In genomic region chr13:61954092-61954491, GRCh38 we compare ENCODE assay signal across 11 cellular contexts.
DNase-seq lines count a peak whose midpoint lies in the region; ATAC-seq and TF ChIP-seq lines count a peak whose summit lies in the region.
"Had no signal": no experiment of that assay in that cellular context is flagged by ENCODE, and none has a peak within 500 bp of the region (broad histone marks: within the 10 kb centered on the region; RNA-seq: fewer than 3 reads in every experiment).

No MANE protein-coding gene starts in this region.

- H3F3A ChIP-seq in OCI-LY1 (ENCODE audit: insufficient read depth, low read length) = no peaks in the 10 kb centered on the region

- H3K4me3 Mint-ChIP-seq in activated CD4-positive, alpha-beta T cell treated with anti-CD3 and anti-CD28 coated beads for 36 hours = no peak overlapping the region
- H3K4me3 Mint-ChIP-seq: activated T-cell treated with anti-CD3 and anti-CD28 coated beads, Interleukin-2, amount 50 U/mL, for 24 hours; memory B cell had no signal

- H3K9ac ChIP-seq in OCI-LY1 (ENCODE audit: low read length) (no peak overlapping the region), fibroblast of lung (ENCODE audit: insufficient read depth, low read length) (no peak overlapping the region)

- no peaks in the 10 kb centered on the region for H3K9me2 ChIP-seq in OCI-LY1 (ENCODE audit: low read depth, low read length)

- CTCF ChIA-PET in activated CD4-positive, alpha-beta T cell treated with anti-CD3 and anti-CD28 coated beads for 36 hours (lab: Charles Lee) = no interaction called here

- DNase-seq in cardiac muscle cell (ENCODE audit: low read depth in 1 of 2, low spot score in 1 of 2) (peak; percentile 31 to 52), right atrium auricular region (ENCODE audit: low spot score) (no peak), fibroblast of lung (ENCODE audit: low read depth in 2 of 2) (peak; percentile 5 to 61), thyroid gland (no peak), 8988T (no peak), GM13976 (ENCODE audit: low spot score) (no peak)
- DNase-seq in activated CD4-positive, alpha-beta T cell treated with anti-CD3 and anti-CD28 coated beads for 36 hours = no peak
- DNase-seq: activated T-cell treated with anti-CD3 and anti-CD28 coated beads, Interleukin-2, amount 50 U/mL, for 24 hours had no signal

- in situ Hi-C loops in GM13976 (cut with MboI; ENCODE audit: low sequenced_read_pairs, unreplicated experiment) = no loop called here

- no peaks in the 10 kb centered on the region for H3K36me3 Mint-ChIP-seq in activated CD4-positive, alpha-beta T cell treated with anti-CD3 and anti-CD28 coated beads for 36 hours (ENCODE audit: low read depth)
- H3K36me3 Mint-ChIP-seq: memory B cell had no signal

- ATAC-seq in activated CD4-positive, alpha-beta T cell treated with anti-CD3 and anti-CD28 coated beads for 36 hours = no peak

- intact Hi-C loops in thyroid gland (cut with DNase I) = loop anchor here (10.0 kb wide), 1 partner anchor 69 kb away; no protein-coding TSS in a partner anchor
- intact Hi-C loops in activated CD4-positive, alpha-beta T cell treated with anti-CD3 and anti-CD28 coated beads for 36 hours (cut with DNase I, micrococcal nuclease) = no loop called here

- H3K27me3 ChIP-seq in cardiac muscle cell = no peaks in the 10 kb centered on the region
- no peaks in the 10 kb centered on the region for H3K27me3 ChIP-seq in right atrium auricular region
- no peaks in the 10 kb centered on the region for H3K27me3 ChIP-seq in OCI-LY1 (ENCODE audit: insufficient read depth, low read length)
- H3K27me3 ChIP-seq in fibroblast of lung (ENCODE audit: control insufficient read depth, insufficient read depth, low read length) = no peaks in the 10 kb centered on the region
- H3K27me3 ChIP-seq in thyroid gland = no peaks in the 10 kb centered on the region

- H3K4me3 ChIP-seq in cardiac muscle cell (no peak overlapping the region), right atrium auricular region (no peak overlapping the region), OCI-LY1 (ENCODE audit: low read depth, low read length, poor library complexity, severe bottlenecking) (no peak overlapping the region), fibroblast of lung (replicated peaks in 1 of 4; ENCODE audit: control extremely low read depth in 1 of 4, insufficient read depth in 1 of 4, low read depth in 3 of 4, low read length in 4 of 4) (no peak overlapping the region), thyroid gland (replicated peaks in 1 of 3) (no peak overlapping the region)

- no peaks in the 10 kb centered on the region for H3K79me2 ChIP-seq in OCI-LY1 (ENCODE audit: insufficient read depth, low read length)
- no peaks in the 10 kb centered on the region for H3K79me2 ChIP-seq in fibroblast of lung (ENCODE audit: control insufficient read depth, insufficient read depth, low read length)

- H3K9me3 Mint-ChIP-seq in activated CD4-positive, alpha-beta T cell treated with anti-CD3 and anti-CD28 coated beads for 36 hours (ENCODE audit: low read depth) = no peaks in the 10 kb centered on the region
- H3K9me3 Mint-ChIP-seq: activated T-cell treated with anti-CD3 and anti-CD28 coated beads, Interleukin-2, amount 50 U/mL, for 24 hours; memory B cell had no signal

- H3K4me2 ChIP-seq in OCI-LY1 (ENCODE audit: low read length) = no peak overlapping the region
- H3K4me2 ChIP-seq in fibroblast of lung (ENCODE audit: extremely low read depth, insufficient read depth, low read length) = no peak overlapping the region

- no peaks in the 10 kb centered on the region for H3K4me1 Mint-ChIP-seq in activated CD4-positive, alpha-beta T cell treated with anti-CD3 and anti-CD28 coated beads for 36 hours
- H3K4me1 Mint-ChIP-seq: memory B cell had no signal

- H2AFZ ChIP-seq in OCI-LY1 (ENCODE audit: low read length) (no peak overlapping the region), fibroblast of lung (ENCODE audit: low read length) (no peak overlapping the region)

- H3K27ac Mint-ChIP-seq in activated CD4-positive, alpha-beta T cell treated with anti-CD3 and anti-CD28 coated beads for 36 hours = no peak overlapping the region
- H3K27ac Mint-ChIP-seq: activated T-cell treated with anti-CD3 and anti-CD28 coated beads, Interleukin-2, amount 50 U/mL, for 24 hours; memory B cell had no signal

- 5 to 8% methylated on average over 3 of the region's 3 CpGs for WGBS in thyroid gland, 2 donors

- peak; percentile 22 for TF ChIP-seq CTCF in cardiac muscle cell (IDR thresholded peaks at IDR 0.05; ENCODE audit: low read depth, low read length)
- peak in 1 of 2 donors; percentile 59 for TF ChIP-seq CTCF in right atrium auricular region (IDR thresholded peaks at IDR 0.05)
- TF ChIP-seq CTCF in OCI-LY1 (IDR thresholded peaks at IDR 0.05; ENCODE audit: low read length) = peak; percentile 38; the same call in 1 of the 2 replicates
- TF ChIP-seq CTCF in fibroblast of lung (conservative IDR thresholded peaks at IDR 0.05 in 1 of 2, IDR thresholded peaks at IDR 0.05 in 1 of 2; ENCODE audit: low read depth in 1 of 2, low read length in 2 of 2) = peak in 1 of 2 donors; percentile 43
- TF ChIP-seq CTCF in thyroid gland (IDR thresholded peaks at IDR 0.05) = peak in 4 of 6 experiments; percentile 25 to 69 (median 57)
- no peak for TF ChIP-seq CTCF in GM13976 (IDR thresholded peaks at IDR 0.05; ENCODE audit: borderline replicate concordance, control extremely low read depth, extremely low read depth, insufficient read depth, missing control alignments)

- TF ChIP-seq POLR2A in thyroid gland (IDR thresholded peaks at IDR 0.05) = no peak

- H3K27me3 Mint-ChIP-seq in activated CD4-positive, alpha-beta T cell treated with anti-CD3 and anti-CD28 coated beads for 36 hours = no peaks in the 10 kb centered on the region
- H3K27me3 Mint-ChIP-seq: activated T-cell treated with anti-CD3 and anti-CD28 coated beads, Interleukin-2, amount 50 U/mL, for 24 hours; memory B cell had no signal

- H3K9me3 ChIP-seq in cardiac muscle cell (ENCODE audit: low read depth) = no peaks in the 10 kb centered on the region
- H3K9me3 ChIP-seq in right atrium auricular region = no peaks in the 10 kb centered on the region
- no peaks in the 10 kb centered on the region for H3K9me3 ChIP-seq in OCI-LY1 (ENCODE audit: low read length)
- H3K9me3 ChIP-seq in fibroblast of lung (ENCODE audit: control insufficient read depth, insufficient read depth, low read depth, low read length) = no peaks in the 10 kb centered on the region
- no peaks in the 10 kb centered on the region for H3K9me3 ChIP-seq in thyroid gland

- POLR2A ChIA-PET in activated CD4-positive, alpha-beta T cell treated with anti-CD3 and anti-CD28 coated beads for 36 hours (lab: Charles Lee) = no interaction called here

- H3K36me3 ChIP-seq in cardiac muscle cell (no peaks in the 10 kb centered on the region), right atrium auricular region (no peaks in the 10 kb centered on the region), OCI-LY1 (ENCODE audit: insufficient read depth, low read length) (no peaks in the 10 kb centered on the region), fibroblast of lung (ENCODE audit: control insufficient read depth, insufficient read depth, low read length) (no peaks in the 10 kb centered on the region), thyroid gland (no peaks in the 10 kb centered on the region)

- no peaks in the 10 kb centered on the region for H3K4me1 ChIP-seq in cardiac muscle cell (ENCODE audit: low read depth)
- no peaks in the 10 kb centered on the region for H3K4me1 ChIP-seq in right atrium auricular region
- no peaks in the 10 kb centered on the region for H3K4me1 ChIP-seq in OCI-LY1 (ENCODE audit: insufficient read depth, low read length, severe bottlenecking)
- H3K4me1 ChIP-seq in fibroblast of lung (ENCODE audit: control insufficient read depth, extremely low read depth, insufficient read depth, low read length) = no peaks in the 10 kb centered on the region
- H3K4me1 ChIP-seq in thyroid gland = no peaks in the 10 kb centered on the region

- no peaks in the 10 kb centered on the region for H4K20me1 ChIP-seq in OCI-LY1 (ENCODE audit: insufficient read depth, low read length)
- H4K20me1 ChIP-seq in fibroblast of lung (ENCODE audit: control insufficient read depth, extremely low read depth, insufficient read depth, low read length) = no peaks in the 10 kb centered on the region

- H3K27ac ChIP-seq in cardiac muscle cell (no peak overlapping the region), right atrium auricular region (no peak overlapping the region), OCI-LY1 (ENCODE audit: low read depth, low read length, poor library complexity, severe bottlenecking) (no peak overlapping the region), fibroblast of lung (ENCODE audit: insufficient read depth, low read length) (no peak overlapping the region), thyroid gland (no peak overlapping the region)
- H3K27ac ChIP-seq: HL-60 had no signal

Comparison
In these comparisons a context has a peak if more than half of its experiments do, and no peak if none do; other contexts are left out.
1. DNase-seq: peak in cardiac muscle cell (2 of 2) and fibroblast of lung (2 of 2); none in right atrium auricular region (single experiment), thyroid gland (0 of 2), 8988T (single experiment), GM13976 (single experiment) and activated CD4-positive, alpha-beta T cell treated with anti-CD3 and anti-CD28 coated beads for 36 hours (single experiment).